ENCODE assay signal across 20 cellular contexts in the genomic region with DNA sequence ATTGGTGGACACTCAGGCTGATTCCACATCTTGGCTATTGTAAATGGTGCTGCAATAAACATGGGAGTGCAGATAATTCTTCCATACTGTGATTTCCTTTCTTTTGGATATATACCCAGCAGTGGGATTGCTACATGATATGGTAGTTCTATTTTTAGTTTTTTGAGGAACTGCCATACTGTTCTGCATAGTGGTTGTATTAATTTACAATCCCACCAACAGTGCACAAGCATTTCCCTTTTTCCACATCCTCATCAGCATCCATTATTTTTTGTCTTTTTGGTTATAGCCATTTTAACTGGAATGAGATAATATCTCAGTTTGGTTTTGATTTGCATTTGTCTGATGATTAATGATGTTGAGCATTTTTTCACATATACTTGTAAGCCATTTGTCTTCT.
"Had no signal": no experiment of that assay in that cellular context is flagged by ENCODE, and none has a peak within 500 bp of the region (broad histone marks: within the 10 kb centered on the region; RNA-seq: fewer than 3 reads in every experiment).

No MANE protein-coding gene starts in this region.

- H3K36me3 Mint-ChIP-seq: memory B cell; mesothelial cell of epicardium; natural killer cell; neural progenitor cell; stimulated activated naive B cell treated with anti-CD40 and anti-IgM and Interleukin-4, amounts not matched to agents 10 μg/mL and 1 μg/mL and 100 μg/mL, for 72 hours had no signal

- H3K27ac Mint-ChIP-seq: effector memory CD8-positive, alpha-beta T cell; memory B cell; mesothelial cell of epicardium; natural killer cell; neural progenitor cell; stimulated activated naive B cell treated with anti-CD40 and anti-IgM and Interleukin-4, amounts not matched to agents 10 μg/mL and 1 μg/mL and 100 μg/mL, for 72 hours; stimulated activated naive CD8-positive, alpha-beta T cell treated with anti-CD3 and anti-CD28 coated beads, Interleukin-15, amount 100 ng/mL, for 72 hours had no signal

- H3K27me3 Mint-ChIP-seq: effector memory CD8-positive, alpha-beta T cell; memory B cell had no signal

- H3K4me1 Mint-ChIP-seq: memory B cell; mesothelial cell of epicardium; natural killer cell; neural progenitor cell; stimulated activated naive B cell treated with anti-CD40 and anti-IgM and Interleukin-4, amounts not matched to agents 10 μg/mL and 1 μg/mL and 100 μg/mL, for 72 hours; stimulated activated naive CD8-positive, alpha-beta T cell treated with anti-CD3 and anti-CD28 coated beads, Interleukin-15, amount 100 ng/mL, for 72 hours had no signal

- DNase-seq: effector memory CD8-positive, alpha-beta T cell; esophagus squamous epithelium; foreskin fibroblast; glutamatergic neuron; islet precursor cell; left ventricle myocardium inferior; lower lobe of right lung; natural killer cell; nucleus accumbens; ovary; sigmoid colon; stimulated activated CD4-positive, alpha-beta T cell treated with anti-CD3 and anti-CD28 coated beads, Interleukin-2, amount 100 ng/mL, for 24 hours; stimulated activated CD4-positive, alpha-beta T cell treated with anti-CD3 and anti-CD28 coated beads, Interleukin-4, amount 100 ng/mL, for 4 hours; stimulated activated naive B cell treated with anti-CD40 and anti-IgM and Interleukin-4, amounts not matched to agents 10 μg/mL and 1 μg/mL and 100 μg/mL, for 72 hours; stimulated activated naive CD8-positive, alpha-beta T cell treated with anti-CD3 and anti-CD28 coated beads, Interleukin-15, amount 100 ng/mL, for 72 hours; testis; upper lobe of right lung had no signal

- H3K4me3 Mint-ChIP-seq: effector memory CD8-positive, alpha-beta T cell; memory B cell; mesothelial cell of epicardium; natural killer cell; neural progenitor cell; stimulated activated naive B cell treated with anti-CD40 and anti-IgM and Interleukin-4, amounts not matched to agents 10 μg/mL and 1 μg/mL and 100 μg/mL, for 72 hours; stimulated activated naive CD8-positive, alpha-beta T cell treated with anti-CD3 and anti-CD28 coated beads, Interleukin-15, amount 100 ng/mL, for 72 hours had no signal

- H3K9me3 Mint-ChIP-seq: effector memory CD8-positive, alpha-beta T cell; memory B cell; mesothelial cell of epicardium; natural killer cell; neural progenitor cell; stimulated activated naive B cell treated with anti-CD40 and anti-IgM and Interleukin-4, amounts not matched to agents 10 μg/mL and 1 μg/mL and 100 μg/mL, for 72 hours; stimulated activated naive CD8-positive, alpha-beta T cell treated with anti-CD3 and anti-CD28 coated beads, Interleukin-15, amount 100 ng/mL, for 72 hours had no signal
